ENCODE assay signal across 7 cellular contexts in the genomic region with DNA sequence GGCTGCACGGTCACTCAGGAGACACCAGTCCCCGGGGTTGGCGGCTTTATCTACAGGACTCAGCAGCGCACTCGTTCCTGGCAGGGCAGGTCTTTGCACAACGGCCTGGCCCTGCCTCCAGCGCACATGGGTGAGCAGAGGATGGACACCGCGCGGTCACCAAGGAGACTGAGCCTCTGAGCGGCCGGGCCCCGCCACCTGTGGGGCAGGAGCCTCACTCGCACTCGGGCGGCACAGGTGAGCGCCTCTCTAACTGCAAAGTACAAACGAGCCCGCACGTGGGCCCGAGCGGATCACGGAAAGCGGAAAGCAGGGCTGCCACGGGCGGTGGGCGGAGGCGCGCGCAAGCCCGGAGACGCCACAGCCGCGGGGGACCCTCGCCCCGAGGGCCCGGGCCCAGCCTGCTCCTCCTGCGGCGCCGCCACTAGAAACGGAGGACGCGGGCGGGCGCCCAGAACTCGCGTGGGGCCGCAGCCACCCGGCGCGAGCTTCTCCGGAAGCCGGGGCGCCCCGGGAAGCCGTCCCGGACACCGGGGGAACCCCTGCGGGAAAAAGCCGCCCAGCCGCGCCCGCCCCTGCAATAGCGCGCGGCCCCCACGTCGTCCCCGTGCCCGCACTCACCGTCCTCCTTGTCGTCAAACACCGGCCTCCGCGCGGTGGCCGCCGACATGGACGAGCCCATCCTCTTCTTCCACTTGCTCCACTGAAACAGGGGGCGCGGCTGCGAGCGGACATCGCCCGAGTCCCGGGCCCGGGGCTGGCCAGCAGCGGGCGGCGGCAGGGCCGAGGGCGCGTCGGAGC. TPM values are rescaled to one million over a fixed set of nuclear protein-coding genes. Genes with fewer than 3 reads are reported as not detected.
DNase-seq lines count a peak whose midpoint lies in the region; ATAC-seq and TF ChIP-seq lines count a peak whose summit lies in the region.

No MANE protein-coding gene starts in this region.

- no peak for TF ChIP-seq CTCF in Peyer's patch (IDR thresholded peaks at IDR 0.05)

- DNase-seq in Peyer's patch = peak; percentile 23 to 63 (median 62)
- DNase-seq in adipocyte (ENCODE audit: low read depth) = no peak
- no peak for DNase-seq in glomerular visceral epithelial cell (ENCODE audit: extremely low spot score)

- H3K36me3 ChIP-seq in Peyer's patch (no peaks in the 10 kb centered on the region), adipocyte (ENCODE audit: control insufficient read depth, insufficient read depth, low read length, severe bottlenecking) (no peaks in the 10 kb centered on the region), iPS-15b (ENCODE audit: control insufficient read depth, insufficient read depth, low read length) (no peaks in the 10 kb centered on the region)

- H3K9ac ChIP-seq in adipocyte (ENCODE audit: low read length) = peak overlapping the region; percentile 65
- no peak overlapping the region for H3K9ac ChIP-seq in iPS-15b (ENCODE audit: low read depth, low read length)

- peak overlapping the region; percentile 55 to 88 (median 72) for H3K4me3 ChIP-seq in Peyer's patch
- peak overlapping the region; percentile 81 for H3K4me3 ChIP-seq in adipocyte (ENCODE audit: low read length)
- H3K4me3 ChIP-seq in iPS-15b (ENCODE audit: low read depth, low read length) = peak overlapping the region; percentile 43
- H3K4me3 ChIP-seq in skin epidermis = peak overlapping the region; percentile 62 to 84 (median 73)

- H3K27me3 ChIP-seq in Peyer's patch = no peaks in the 10 kb centered on the region
- no peaks in the 10 kb centered on the region for H3K27me3 ChIP-seq in adipocyte (replicated peaks; ENCODE audit: control insufficient read depth, insufficient read depth, low read length)
- peaks cover 36% of the 10 kb centered on the region for H3K27me3 ChIP-seq in iPS-15b (ENCODE audit: control insufficient read depth, insufficient read depth, low read length)

- ATAC-seq in GM18868 (IDR thresholded peaks at IDR 0.05; ENCODE audit: unreplicated experiment) (peak; percentile 23), HG02943 (IDR thresholded peaks at IDR 0.05; ENCODE audit: low read depth, unreplicated experiment) (peak; percentile 13)

- H3K27ac ChIP-seq in Peyer's patch (peak overlapping the region in 1 of 4 donors; percentile 80), skin epidermis (peak overlapping the region in 5 of 21 experiments; percentile 2 to 82 (median 17))

- H3K9me3 ChIP-seq in Peyer's patch = no peaks in the 10 kb centered on the region
- no peaks in the 10 kb centered on the region for H3K9me3 ChIP-seq in adipocyte (ENCODE audit: control insufficient read depth, low read length)
- H3K9me3 ChIP-seq in iPS-15b (ENCODE audit: control insufficient read depth, insufficient read depth, low read length) = no peaks in the 10 kb centered on the region

- no peak for TF ChIP-seq POLR2A in Peyer's patch (IDR thresholded peaks at IDR 0.05)

- H3K4me1 ChIP-seq in Peyer's patch = peaks cover 0 to 19% (median 9%) of the 10 kb centered on the region in 4 donors
- H3K4me1 ChIP-seq in adipocyte (ENCODE audit: control insufficient read depth, insufficient read depth, low read length) = peaks cover 12% of the 10 kb centered on the region
- no peaks in the 10 kb centered on the region for H3K4me1 ChIP-seq in iPS-15b (ENCODE audit: control insufficient read depth, insufficient read depth, low read length)

RNA-seq across cellular contexts. Expression of gene STK32C, which starts 0.6 kb away (rescaled TPM):
- 10 to 100 TPM in 1 of 4 donors, 1 to 10 TPM in 2, under 1 TPM in 1; 0.35 to 23.9 (median 4.4) TPM for total RNA-seq in Peyer's patch

RNA-seq across cellular contexts. Expression of gene LRRC27, which starts 24.8 kb away (rescaled TPM):
- 10 to 100 TPM in 3 of 4 donors, 1 to 10 TPM in 1; 5.1 to 22.3 (median 18.5) TPM for total RNA-seq in Peyer's patch

Comparison
In these comparisons a context has a peak if more than half of its experiments do, and no peak if none do; other contexts are left out.
1. DNase-seq: peak in Peyer's patch (3 of 3); none in adipocyte (single experiment) and glomerular visceral epithelial cell (single experiment).
2. Peak in every context shown above with its lines, with median percentiles within 50 percentile points of each other: H3K4me3 ChIP-seq.